In genomic region chr1:174652496-174653280, GRCh38 we compare ENCODE assay signal across 1 cellular context.
TF ChIP-seq lines count a peak whose summit lies in the region.

No MANE protein-coding gene starts in this region.

TF ChIP-seq in HepG2, 621 proteins besides CTCF, POLR2A, EP300 and RAD21 (continued from another document):
- TF ChIP-seq ZMAT5 (CRISPR knock-in tag; IDR thresholded peaks at IDR 0.05; ENCODE audit: borderline replicate concordance, low read depth) (no peak), NFE2L1 (CRISPR knock-in tag; IDR thresholded peaks at IDR 0.05; ENCODE audit: borderline replicate concordance) (no peak), KLF11 (CRISPR knock-in tag; IDR thresholded peaks at IDR 0.05) (no peak), POGK (CRISPR knock-in tag; conservative IDR thresholded peaks at IDR 0.05) (no peak), FOXA3 (CRISPR knock-in tag; IDR thresholded peaks at IDR 0.05) (0 out of 2 replicates have a peak, but pooled peaks have one; percentile 17), HNF4A (CRISPR knock-in tag; IDR thresholded peaks at IDR 0.05) (no peak), ZNF281 (CRISPR knock-in tag; IDR thresholded peaks at IDR 0.05; ENCODE audit: borderline replicate concordance) (peak; percentile 68; the same call in 1 of the 2 replicates), NFIB (CRISPR knock-in tag; IDR thresholded peaks at IDR 0.05; ENCODE audit: borderline replicate concordance) (no peak), IRX3 (CRISPR knock-in tag; IDR thresholded peaks at IDR 0.05; ENCODE audit: borderline replicate concordance, low read depth) (no peak), ZBTB3 (CRISPR knock-in tag; IDR thresholded peaks at IDR 0.05; ENCODE audit: borderline replicate concordance, low read depth) (no peak), ZNF354B (CRISPR knock-in tag; IDR thresholded peaks at IDR 0.05) (no peak), ZNF556 (CRISPR knock-in tag; IDR thresholded peaks at IDR 0.05; ENCODE audit: borderline replicate concordance) (no peak), PRDM15 (CRISPR knock-in tag; IDR thresholded peaks at IDR 0.05) (no peak), HMGXB4 (CRISPR knock-in tag; IDR thresholded peaks at IDR 0.05; ENCODE audit: borderline replicate concordance in 1 of 2, low read depth in 1 of 2) (0 out of 4 replicates have a peak, but pooled peaks of 1 of the 2 experiments have one; percentile 20), BHLHE40 (IDR thresholded peaks at IDR 0.05; ENCODE audit: low read length) (no peak), CEBPZ (IDR thresholded peaks at IDR 0.05; ENCODE audit: low read length) (no peak), SSRP1 (CRISPR knock-in tag; IDR thresholded peaks at IDR 0.05) (no peak), POGZ (CRISPR knock-in tag; IDR thresholded peaks at IDR 0.05) (peak; percentile 40; the same call in 1 of the 2 replicates), ZNF468 (CRISPR knock-in tag; IDR thresholded peaks at IDR 0.05) (no peak), HNF1B (CRISPR knock-in tag; IDR thresholded peaks at IDR 0.05) (no peak), TOE1 (CRISPR knock-in tag; IDR thresholded peaks at IDR 0.05) (no peak), KAT7 (CRISPR knock-in tag; IDR thresholded peaks at IDR 0.05; ENCODE audit: borderline replicate concordance) (no peak), REXO4 (CRISPR knock-in tag; IDR thresholded peaks at IDR 0.05; ENCODE audit: borderline replicate concordance) (no peak), GPBP1L1 (CRISPR knock-in tag; IDR thresholded peaks at IDR 0.05) (no peak), ATF7 (IDR thresholded peaks at IDR 0.05) (no peak), ATF7 (CRISPR knock-in tag; IDR thresholded peaks at IDR 0.05) (no peak)
